In the genomic region with DNA sequence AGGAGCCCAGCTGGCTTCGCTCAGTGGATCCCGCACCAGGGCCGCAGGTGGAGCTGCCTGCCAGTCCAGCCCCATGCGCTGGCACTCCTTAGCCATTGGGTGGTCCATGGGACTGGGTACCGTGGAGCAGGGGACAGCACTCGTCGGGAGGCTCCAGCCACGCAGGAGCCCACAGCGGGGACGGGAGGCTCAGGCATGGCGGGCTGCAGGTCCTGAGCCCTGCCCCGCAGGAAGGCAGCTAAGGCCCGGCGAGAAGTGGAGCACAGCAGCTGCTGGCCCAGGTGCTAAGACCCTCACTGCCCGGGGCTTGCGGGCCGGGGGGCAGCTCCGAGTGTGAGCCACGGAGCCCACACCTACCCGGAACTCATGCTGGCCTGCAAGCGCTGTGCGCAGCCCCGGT, we compare ENCODE assay signal across 23 cellular contexts. TPM values are rescaled to one million over a fixed set of nuclear protein-coding genes. Genes with fewer than 3 reads are reported as not detected.
DNase-seq lines count a peak whose midpoint lies in the region; ATAC-seq, FAIRE-seq and TF ChIP-seq lines count a peak whose summit lies in the region.
"Had no signal": no experiment of that assay in that cellular context is flagged by ENCODE, and none has a peak within 500 bp of the region (broad histone marks: within the 10 kb centered on the region; RNA-seq: fewer than 3 reads in every experiment).

No MANE protein-coding gene starts in this region.

- POLR2A ChIA-PET in HepG2 (lab: Yijun Ruan, JAX), result interaction anchor here (0.9 kb wide), 1 partner anchor 11 kb away, joined by 3 read pairs; no protein-coding TSS in a partner anchor

- no peaks in the 10 kb centered on the region for H3K79me2 ChIP-seq in HepG2 (ENCODE audit: insufficient read depth, low read length)

- no peaks in the 10 kb centered on the region for H3K36me3 ChIP-seq in HepG2 (replicated peaks in 1 of 2; ENCODE audit: control insufficient read depth in 1 of 2, insufficient read depth in 2 of 2, low read length in 2 of 2)
- no peaks in the 10 kb centered on the region for H3K36me3 ChIP-seq in right lobe of liver
- no peaks in the 10 kb centered on the region for H3K36me3 ChIP-seq in neuronal stem cell (replicated peaks in 1 of 2; ENCODE audit: control insufficient read depth in 2 of 2, insufficient read depth in 2 of 2, low read length in 2 of 2)
- H3K36me3 ChIP-seq in spleen, result no peaks in the 10 kb centered on the region
- no peaks in the 10 kb centered on the region for H3K36me3 ChIP-seq in effector memory CD4-positive, alpha-beta T cell (ENCODE audit: control insufficient read depth, insufficient read depth, low read length)
- H3K36me3 ChIP-seq: BLaER1 treated with 17β-estradiol and CSF1 and Interleukin-3, amounts not matched to agents 10 nM and 100 nM had no signal

- no peak overlapping the region for H2BK120ac ChIP-seq in neuronal stem cell (ENCODE audit: low read depth, low read length)

- ATAC-seq in HepG2 (no peak), right lobe of liver (no peak), GM21360 (IDR thresholded peaks at IDR 0.05; ENCODE audit: unreplicated experiment) (no peak)
- ATAC-seq: A549; CD8-positive, alpha-beta T cell; GM12878 had no signal

- no peaks in the 10 kb centered on the region for H3K79me1 ChIP-seq in neuronal stem cell (ENCODE audit: low read depth, low read length)

- TF ChIP-seq RAD21 in HepG2 (CRISPR knock-in tag; IDR thresholded peaks at IDR 0.05), result no peak

- no peak overlapping the region for H4K8ac ChIP-seq in neuronal stem cell (ENCODE audit: low read depth, low read length)

- no peak overlapping the region for H3K14ac ChIP-seq in neuronal stem cell (ENCODE audit: low read length)

- H3K9me3 ChIP-seq in HepG2 (ENCODE audit: low read length), result no peaks in the 10 kb centered on the region
- no peaks in the 10 kb centered on the region for H3K9me3 ChIP-seq in right lobe of liver
- peaks cover 0 to 2% of the 10 kb centered on the region in 2 donors for H3K9me3 ChIP-seq in neuronal stem cell (replicated peaks in 1 of 2; ENCODE audit: control insufficient read depth in 2 of 2, insufficient read depth in 1 of 2, low read depth in 1 of 2, low read length in 2 of 2)
- no peaks in the 10 kb centered on the region for H3K9me3 ChIP-seq in spleen
- no peaks in the 10 kb centered on the region for H3K9me3 ChIP-seq in effector memory CD4-positive, alpha-beta T cell (ENCODE audit: control insufficient read depth, low read length)
- H3K9me3 ChIP-seq: A549, Caco-2 had no signal

- H4K20me1 ChIP-seq in HepG2 (ENCODE audit: insufficient read depth, low read length), result no peaks in the 10 kb centered on the region
- H4K20me1 ChIP-seq: BLaER1 treated with 17β-estradiol and CSF1 and Interleukin-3, amounts not matched to agents 10 nM and 100 nM had no signal

- no peak overlapping the region for H4K91ac ChIP-seq in neuronal stem cell (ENCODE audit: low read depth, low read length, poor library complexity)

- TF ChIP-seq EP300 in HepG2 (IDR thresholded peaks at IDR 0.05; ENCODE audit: low read depth in 2 of 2, low read length in 2 of 2) (no peak), HepG2 (CRISPR knock-in tag; IDR thresholded peaks at IDR 0.05; ENCODE audit: borderline replicate concordance) (no peak)

- no peak for TF ChIP-seq CTCF in HepG2 (CRISPR knock-in tag; IDR thresholded peaks at IDR 0.05)
- TF ChIP-seq CTCF in right lobe of liver (IDR thresholded peaks at IDR 0.05), result no peak
- no peak for TF ChIP-seq CTCF in spleen (IDR thresholded peaks at IDR 0.05 in 8 of 11, conservative IDR thresholded peaks at IDR 0.05 in 3 of 11)

- H3K27ac ChIP-seq in HepG2 (ENCODE audit: extremely low read length, insufficient read depth, low read length), result no peak overlapping the region
- H3K27ac ChIP-seq in right lobe of liver, result no peak overlapping the region
- no peak overlapping the region for H3K27ac ChIP-seq in neuronal stem cell (replicated peaks; ENCODE audit: low read length)
- no peak overlapping the region for H3K27ac ChIP-seq in spleen
- no peak overlapping the region for H3K27ac ChIP-seq in effector memory CD4-positive, alpha-beta T cell (ENCODE audit: insufficient read depth, low read length, poor library complexity, severe bottlenecking)
- H3K27ac ChIP-seq: 22Rv1; BLaER1 treated with 17β-estradiol and CSF1 and Interleukin-3, amounts not matched to agents 10 nM and 100 nM; C4-2B had no signal

- H2AK5ac ChIP-seq in neuronal stem cell (ENCODE audit: low read depth, low read length), result no peak overlapping the region

- DNase-seq in HepG2 (ENCODE audit: low spot score), result no peak
- DNase-seq in right lobe of liver, result no peak
- no peak for DNase-seq in neuronal stem cell (ENCODE audit: low spot score)
- DNase-seq in spleen, result peak; percentile 69
- no peak for DNase-seq in effector memory CD4-positive, alpha-beta T cell
- DNase-seq: AML-193; Caco-2; Calu3; CD4-positive, alpha-beta T cell; CD8-positive, alpha-beta T cell; DMS79 treated with DMSO at 0.1 percent for 48 hours; GF-D8 had no signal

- H3K27me3 ChIP-seq in HepG2 (ENCODE audit: control insufficient read depth in 1 of 2, insufficient read depth in 2 of 2, low read length in 2 of 2) (no peaks in the 10 kb centered on the region), right lobe of liver (no peaks in the 10 kb centered on the region), neuronal stem cell (ENCODE audit: control insufficient read depth in 3 of 3, insufficient read depth in 3 of 3, low read depth in 1 of 3, low read length in 3 of 3) (no peaks in the 10 kb centered on the region), spleen (replicated peaks in 1 of 7) (peaks cover 0 to 3% (median 0%) of the 10 kb centered on the region in 7 donors)
- no peaks in the 10 kb centered on the region for H3K27me3 ChIP-seq in effector memory CD4-positive, alpha-beta T cell (replicated peaks; ENCODE audit: control insufficient read depth, insufficient read depth, low read length, poor library complexity, severe bottlenecking)
- H3K27me3 ChIP-seq: BLaER1 treated with 17β-estradiol and CSF1 and Interleukin-3, amounts not matched to agents 10 nM and 100 nM had no signal

- H3K4me3 ChIP-seq in HepG2 (replicated peaks in 1 of 3; ENCODE audit: insufficient read depth in 1 of 3, low read depth in 2 of 3, low read length in 3 of 3), result no peak overlapping the region
- H3K4me3 ChIP-seq in right lobe of liver, result no peak overlapping the region
- no peak overlapping the region for H3K4me3 ChIP-seq in neuronal stem cell (ENCODE audit: low read length in 2 of 2)
- H3K4me3 ChIP-seq in spleen, result no peak overlapping the region
- no peak overlapping the region for H3K4me3 ChIP-seq in effector memory CD4-positive, alpha-beta T cell (ENCODE audit: insufficient read depth, low read depth, low read length, poor library complexity, severe bottlenecking)
- H3K4me3 ChIP-seq: A549; BLaER1 treated with 17β-estradiol and CSF1 and Interleukin-3, amounts not matched to agents 10 nM and 100 nM; GM12878 had no signal

- H2BK12ac ChIP-seq in neuronal stem cell (ENCODE audit: low read length), result no peak overlapping the region

- BruUV-seq in HepG2 (replicated peaks; lab: Mats Ljungman, UMichigan), result no TSS peak

- no peak for TF ChIP-seq POLR2A in HepG2 (IDR thresholded peaks at IDR 0.05; ENCODE audit: insufficient read depth in 1 of 2, low read depth in 2 of 2, low read length in 2 of 2)
- no peak for TF ChIP-seq POLR2A in right lobe of liver (IDR thresholded peaks at IDR 0.05)
- TF ChIP-seq POLR2A in spleen (IDR thresholded peaks at IDR 0.05), result no peak

- intact Hi-C loops in HepG2 (cut with micrococcal nuclease; ENCODE audit: unreplicated experiment), result no loop called here
- intact Hi-C loops in right lobe of liver (cut with DNase I), result no loop called here
- intact Hi-C loops in spleen (cut with DNase I; ENCODE audit: low total_unique reads), result no loop called here

- peaks cover 49% of the 10 kb centered on the region for H3K4me1 ChIP-seq in HepG2 (ENCODE audit: insufficient read depth, low read length)
- peaks cover 0 to 43% (median 8%) of the 10 kb centered on the region in 4 donors for H3K4me1 ChIP-seq in right lobe of liver
- no peaks in the 10 kb centered on the region for H3K4me1 ChIP-seq in neuronal stem cell (ENCODE audit: control insufficient read depth in 2 of 2, insufficient read depth in 1 of 2, low read depth in 1 of 2, low read length in 2 of 2)
- H3K4me1 ChIP-seq in spleen, result no peaks in the 10 kb centered on the region
- no peaks in the 10 kb centered on the region for H3K4me1 ChIP-seq in effector memory CD4-positive, alpha-beta T cell (ENCODE audit: control insufficient read depth, insufficient read depth, low read length, poor library complexity, severe bottlenecking)

- no peak for FAIRE-seq in HepG2 (lab: Jason Lieb, UNC)
- FAIRE-seq: A549, D721Med, G401.6, GM12878, GM12892, GM18507 had no signal

- H3K18ac ChIP-seq in neuronal stem cell (ENCODE audit: low read length), result peak overlapping the region; percentile 81

- H2AFZ ChIP-seq in HepG2 (ENCODE audit: low read length) (no peak overlapping the region), neuronal stem cell (ENCODE audit: low read length) (no peak overlapping the region)

- no peak overlapping the region for H2BK15ac ChIP-seq in neuronal stem cell (ENCODE audit: low read length)

- in situ Hi-C loops in HepG2 (cut with HindIII; ENCODE audit: extremely low pct_ligation_motif_present, low pct_unique_long_range_greater_than_20kb), result no loop called here

- CTCF ChIA-PET in HepG2 (lab: Yijun Ruan, JAX; ENCODE audit: low intra/inter-chr PET ratio, low total read pairs), result no interaction called here

- 100% methylated on average over 6 of the region's 23 CpGs for WGBS in HepG2 (ENCODE audit: low lambda C conversion rate)
- WGBS in right lobe of liver (ENCODE audit: insufficient coverage, low coverage, low lambda C conversion rate, missing lambda C conversion rate), result no CpG with 5 or more reads among the region's 23 CpGs
- WGBS in neuronal stem cell (ENCODE audit: extremely low coverage in 2 of 2, insufficient read length in 2 of 2, insufficient replicate concordance in 1 of 2), 2 donors, result no CpG with 5 or more reads among the region's 23 CpGs
- 95 to 98% (median 96%) methylated on average over 8 to 23 of the region's 23 CpGs for WGBS in spleen, 5 donors

- no peak overlapping the region for H2BK5ac ChIP-seq in neuronal stem cell (ENCODE audit: low read length)

- H3K4ac ChIP-seq in neuronal stem cell (ENCODE audit: low read length), result no peak overlapping the region

- H3K4me2 ChIP-seq in HepG2 (ENCODE audit: low read depth, low read length) (no peak overlapping the region), neuronal stem cell (ENCODE audit: insufficient read depth, low read length, poor library complexity, severe bottlenecking) (no peak overlapping the region)
- H3K4me2 ChIP-seq: A549 had no signal

- no peak overlapping the region for H3K23ac ChIP-seq in neuronal stem cell (ENCODE audit: low read depth, low read length, poor library complexity)

- H3K9ac ChIP-seq in HepG2 (ENCODE audit: insufficient read depth, low read depth, low read length) (no peak overlapping the region), neuronal stem cell (ENCODE audit: low read depth, low read length, poor library complexity) (no peak overlapping the region)
- H3K9ac ChIP-seq: BLaER1 treated with 17β-estradiol and CSF1 and Interleukin-3, amounts not matched to agents 10 nM and 100 nM had no signal

RNA-seq across cellular contexts. Expression of gene AKR1C1, which starts 25.9 kb away (rescaled TPM):
- total RNA-seq in HepG2 (2016; rRNA removed; fragmentation: Illumina TruSeq; extraction: Trizol), result 2,238 and 3,445 TPM in 2 replicates
- 260 and 286 TPM in 2 replicates for total RNA-seq in HepG2 (2016; cell fraction: cytosol; rRNA removed; fragmentation: Illumina TruSeq; extraction: Trizol; ENCODE audit: low read depth)
- total RNA-seq in HepG2 (2016; cell fraction: insoluble cytoplasmic fraction; rRNA removed; fragmentation: Illumina TruSeq; extraction: Trizol), result 2,230 and 3,407 TPM in 2 replicates
- total RNA-seq in HepG2 (2016; cell fraction: membrane; rRNA removed; fragmentation: Illumina TruSeq; extraction: Trizol), result 374 and 428 TPM in 2 replicates
- total RNA-seq in HepG2 (2016; cell fraction: nucleus; rRNA removed; fragmentation: Illumina TruSeq; extraction: Trizol), result 793 and 846 TPM in 2 replicates
- polyA plus RNA-seq in HepG2 (2011; rRNA removed), result 885 and 948 TPM in 2 replicates
- 828 and 865 TPM in 2 replicates for polyA plus RNA-seq in HepG2 (2011; cell fraction: cytosol; rRNA removed)
- polyA plus RNA-seq in HepG2 (2011; cell fraction: nucleus; rRNA removed), result 305 and 371 TPM in 2 replicates
- polyA plus RNA-seq in HepG2 (2012), result 1,096 and 2,304 TPM in 2 replicates
- polyA plus RNA-seq in HepG2 (2016; cell fraction: cytosol; fragmentation: Illumina TruSeq; extraction: Trizol; ENCODE audit: low read depth), result 300 and 314 TPM in 2 replicates
- 3,286 and 3,327 TPM in 2 replicates for polyA plus RNA-seq in HepG2 (2016; cell fraction: insoluble cytoplasmic fraction; fragmentation: Illumina TruSeq; extraction: Trizol; ENCODE audit: low read depth)
- polyA plus RNA-seq in HepG2 (2016; cell fraction: membrane; fragmentation: Illumina TruSeq; extraction: Trizol; ENCODE audit: low read depth), result 290 and 331 TPM in 2 replicates
- 1,050 and 1,147 TPM in 2 replicates for polyA plus RNA-seq in HepG2 (2016; cell fraction: nucleus; fragmentation: Illumina TruSeq; extraction: Trizol; ENCODE audit: insufficient read depth, low read depth)
- polyA minus RNA-seq in HepG2 (2011; rRNA and poly(A)+ RNA removed; ENCODE audit: low replicate concordance), result 2.0 and 396 TPM in 2 replicates
- 248 and 276 TPM in 2 replicates for polyA minus RNA-seq in HepG2 (2011; cell fraction: cytosol; rRNA and poly(A)+ RNA removed)
- polyA minus RNA-seq in HepG2 (2011; cell fraction: nucleus; rRNA and poly(A)+ RNA removed), result 488 and 587 TPM in 2 replicates
- total RNA-seq in right lobe of liver, result 1,000 to 10,000 TPM in 1 of 6 experiments, 100 to 1,000 TPM in 5; 347 to 1,090 (median 533) TPM
- 2.8 TPM for polyA plus RNA-seq in neuronal stem cell (2013, experiment 1 of 2)
- 3.8 TPM for polyA plus RNA-seq in neuronal stem cell (2013, experiment 2 of 2)
- 1 to 10 TPM; 1.3 to 5.8 (median 2.4) TPM for total RNA-seq in spleen
- 10 to 100 TPM in 1 of 3 donors, 1 to 10 TPM in 2; 4.8 to 13.5 (median 10.0) TPM for polyA plus RNA-seq in spleen
- total RNA-seq: B cell had no signal

Comparison
In these comparisons a context has a peak if more than half of its experiments do, and no peak if none do; other contexts are left out.
1. RNA of gene AKR1C1, which starts 25.9 kb away (total RNA-seq): 260 to 3,445 TPM in HepG2 and 347 to 1,090 TPM in right lobe of liver; 1.3 to 5.8 TPM in spleen; every median in the first group is over 10 times any median in the second.